In genomic region chr15:74792227-74793016, GRCh38 we compare ENCODE assay signal across 13 cellular contexts. TPM values are rescaled to one million over a fixed set of nuclear protein-coding genes. Genes with fewer than 3 reads are reported as not detected.
DNase-seq lines count a peak whose midpoint lies in the region; ATAC-seq and TF ChIP-seq lines count a peak whose summit lies in the region.
"Had no signal": no experiment of that assay in that cellular context is flagged by ENCODE, and none has a peak within 500 bp of the region (broad histone marks: within the 10 kb centered on the region; RNA-seq: fewer than 3 reads in every experiment).

No MANE protein-coding gene starts in this region.

- H3K27me3 Mint-ChIP-seq in activated CD4-positive, alpha-beta memory T cell treated with anti-CD3 and anti-CD28 coated beads for 36 hours, result no peaks in the 10 kb centered on the region
- H3K27me3 Mint-ChIP-seq in immature natural killer cell (ENCODE audit: low read depth in 3 of 3), result peaks cover 13 to 21% (median 13%) of the 10 kb centered on the region in 3 donors

- no peaks in the 10 kb centered on the region for H3K27me3 ChIP-seq in left ventricle myocardium inferior (ENCODE audit: low read depth)
- no peaks in the 10 kb centered on the region for H3K27me3 ChIP-seq in upper lobe of right lung
- no peaks in the 10 kb centered on the region for H3K27me3 ChIP-seq in WERI-Rb-1 (ENCODE audit: insufficient read depth, low read depth, severe bottlenecking)

- H3K4me3 ChIP-seq in left ventricle myocardium inferior (no peak overlapping the region), upper lobe of right lung (no peak overlapping the region), WERI-Rb-1 (ENCODE audit: low read depth, low read length) (no peak overlapping the region)

- H3K4me3 Mint-ChIP-seq in activated CD4-positive, alpha-beta memory T cell treated with anti-CD3 and anti-CD28 coated beads for 36 hours, result peak overlapping the region; percentile 6
- H3K4me3 Mint-ChIP-seq in immature natural killer cell, result peak overlapping the region; percentile 73 to 89 (median 85)

- no peak for ATAC-seq in left cardiac atrium
- ATAC-seq in upper lobe of right lung, result no peak
- ATAC-seq in HG03095 (IDR thresholded peaks at IDR 0.05; ENCODE audit: unreplicated experiment), result no peak

- no peaks in the 10 kb centered on the region for H3K9me3 Mint-ChIP-seq in activated CD4-positive, alpha-beta memory T cell treated with anti-CD3 and anti-CD28 coated beads for 36 hours
- H3K9me3 Mint-ChIP-seq in immature natural killer cell, result no peaks in the 10 kb centered on the region

- intact Hi-C loops in left ventricle myocardium inferior (cut with micrococcal nuclease) (no loop called here), left cardiac atrium (cut with DNase I) (no loop called here), upper lobe of right lung (cut with DNase I) (no loop called here)
- intact Hi-C loops in activated CD4-positive, alpha-beta memory T cell treated with anti-CD3 and anti-CD28 coated beads for 36 hours (cut with micrococcal nuclease), result no loop called here

- peaks cover 89% of the 10 kb centered on the region for H3K4me1 Mint-ChIP-seq in activated CD4-positive, alpha-beta memory T cell treated with anti-CD3 and anti-CD28 coated beads for 36 hours (ENCODE audit: low read depth)
- H3K4me1 Mint-ChIP-seq in immature natural killer cell, result peaks cover 94% of the 10 kb centered on the region in 2 donors

- DNase-seq in left ventricle myocardium inferior, result no peak
- DNase-seq in left cardiac atrium, result no peak
- DNase-seq in activated CD4-positive, alpha-beta memory T cell treated with anti-CD3 and anti-CD28 coated beads for 36 hours, result peak; percentile 38
- DNase-seq in immature natural killer cell, result no peak
- no peak for DNase-seq in upper lobe of right lung
- no peak for DNase-seq in WERI-Rb-1
- DNase-seq in HuH-7 (ENCODE audit: low spot score), result no peak
- DNase-seq: NCI-H526 treated with DMSO at 0.1 percent for 48 hours; stimulated activated CD4-positive, alpha-beta T cell treated with anti-CD3 and anti-CD28 coated beads, Interleukin-2, amount 100 ng/mL, for 24 hours had no signal

- H3K9me3 ChIP-seq in left ventricle myocardium inferior (replicated peaks), result no peaks in the 10 kb centered on the region
- no peaks in the 10 kb centered on the region for H3K9me3 ChIP-seq in upper lobe of right lung
- no peaks in the 10 kb centered on the region for H3K9me3 ChIP-seq in WERI-Rb-1 (ENCODE audit: severe bottlenecking)

- H3K27ac Mint-ChIP-seq in activated CD4-positive, alpha-beta memory T cell treated with anti-CD3 and anti-CD28 coated beads for 36 hours, result peak overlapping the region; percentile 99
- peak overlapping the region; percentile 92 to 100 (median 97) for H3K27ac Mint-ChIP-seq in immature natural killer cell

- CTCF ChIA-PET in activated CD4-positive, alpha-beta memory T cell treated with anti-CD3 and anti-CD28 coated beads for 36 hours (lab: Charles Lee), result interaction anchor here (1.0 to 20.5 kb wide), 14 partner anchors 7 to 175 kb away, joined by 3 to 1220 read pairs (median 4); partner anchors contain the start of genes CSK and EDC3

- TF ChIP-seq CTCF in left ventricle myocardium inferior (IDR thresholded peaks at IDR 0.05; ENCODE audit: borderline replicate concordance) (no peak), upper lobe of right lung (IDR thresholded peaks at IDR 0.05) (no peak), WERI-Rb-1 (IDR thresholded peaks at IDR 0.05; ENCODE audit: low read depth, low read length) (no peak)

- H3K4me1 ChIP-seq in left ventricle myocardium inferior (peaks cover 78% of the 10 kb centered on the region), upper lobe of right lung (peaks cover 63% of the 10 kb centered on the region)

- H3K36me3 ChIP-seq in left ventricle myocardium inferior (no peaks in the 10 kb centered on the region), upper lobe of right lung (no peaks in the 10 kb centered on the region), WERI-Rb-1 (peaks cover 15% of the 10 kb centered on the region)

- H3K27ac ChIP-seq in left ventricle myocardium inferior (replicated peaks) (peak overlapping the region; percentile 98), upper lobe of right lung (peak overlapping the region; percentile 12), WERI-Rb-1 (no peak overlapping the region)
- H3K27ac ChIP-seq: C4-2B had no signal

- peaks cover 38% of the 10 kb centered on the region for H3K36me3 Mint-ChIP-seq in activated CD4-positive, alpha-beta memory T cell treated with anti-CD3 and anti-CD28 coated beads for 36 hours
- peaks cover 0 to 20% (median 16%) of the 10 kb centered on the region in 3 donors for H3K36me3 Mint-ChIP-seq in immature natural killer cell

- POLR2A ChIA-PET in activated CD4-positive, alpha-beta memory T cell treated with anti-CD3 and anti-CD28 coated beads for 36 hours (lab: Charles Lee), result interaction anchor here (2.7 to 9.4 kb wide), 3 partner anchors 8 to 21 kb away, joined by 11 to 116 read pairs (median 15); partner anchors contain the start of gene CSK

RNA-seq across cellular contexts. Expression of gene CSK, which starts 10.5 kb away (rescaled TPM):
- total RNA-seq in left ventricle myocardium inferior (34.0 TPM), left cardiac atrium (10 to 100 TPM; 49.7 to 59.2 TPM), upper lobe of right lung (65.6 TPM)
- 100 to 1,000 TPM; 260 to 262 TPM for total RNA-seq in activated CD4-positive, alpha-beta memory T cell treated with anti-CD3 and anti-CD28 coated beads for 36 hours
- 100 to 1,000 TPM in 1 of 3 donors, 10 to 100 TPM in 2; 94.0 to 180 (median 95.9) TPM for polyA plus RNA-seq in immature natural killer cell

RNA-seq across cellular contexts. Expression of gene LMAN1L, which starts 20.2 kb away (rescaled TPM):
- 8.1 TPM for total RNA-seq in left ventricle myocardium inferior
- 100 to 1,000 TPM in 1 of 2 donors, 10 to 100 TPM in 1; 72.9 to 110 TPM for total RNA-seq in left cardiac atrium
- not detected for total RNA-seq in activated CD4-positive, alpha-beta memory T cell treated with anti-CD3 and anti-CD28 coated beads for 36 hours
- polyA plus RNA-seq in immature natural killer cell, result not detected
- total RNA-seq in upper lobe of right lung, result not detected
- total RNA-seq: SK-MEL-5, subcutaneous adipose tissue had no signal

RNA-seq across cellular contexts. Expression of gene CPLX3, which starts 34.0 kb away (rescaled TPM):
- total RNA-seq in left ventricle myocardium inferior (1.2 TPM), left cardiac atrium (10 to 100 TPM; 11.0 to 24.5 TPM), upper lobe of right lung (not detected)
- not detected for total RNA-seq in activated CD4-positive, alpha-beta memory T cell treated with anti-CD3 and anti-CD28 coated beads for 36 hours
- polyA plus RNA-seq in immature natural killer cell, result not detected
- total RNA-seq: SK-MEL-5, subcutaneous adipose tissue had no signal

RNA-seq across cellular contexts. Expression of gene CYP1A2, which starts 43.8 kb away (rescaled TPM):
- total RNA-seq in left ventricle myocardium inferior (not detected), left cardiac atrium (under 1 TPM in 1 of 2 donors, not detected in 1; 0.12 TPM), upper lobe of right lung (0.32 TPM)
- not detected for total RNA-seq in activated CD4-positive, alpha-beta memory T cell treated with anti-CD3 and anti-CD28 coated beads for 36 hours
- polyA plus RNA-seq in immature natural killer cell, result not detected
- total RNA-seq: SK-MEL-5, subcutaneous adipose tissue had no signal

RNA-seq across cellular contexts. Expression of gene ULK3, which starts 50.5 kb away (rescaled TPM):
- total RNA-seq in left ventricle myocardium inferior, result 34.1 TPM
- 10 to 100 TPM; 35.3 to 41.4 TPM for total RNA-seq in left cardiac atrium
- total RNA-seq in activated CD4-positive, alpha-beta memory T cell treated with anti-CD3 and anti-CD28 coated beads for 36 hours, result 10 to 100 TPM; 51.4 to 57.6 TPM
- 10 to 100 TPM; 26.0 to 48.4 (median 32.0) TPM for polyA plus RNA-seq in immature natural killer cell
- 43.9 TPM for total RNA-seq in upper lobe of right lung
